Comparison of ENCODE assay signal across 8 cellular contexts in genomic region chr17:49414622-49415350, GRCh38. TPM values are rescaled to one million over a fixed set of nuclear protein-coding genes. Genes with fewer than 3 reads are reported as not detected.
DNase-seq lines count a peak whose midpoint lies in the region; ATAC-seq, FAIRE-seq and TF ChIP-seq lines count a peak whose summit lies in the region.

Gene PHB1, minus strand, starts transcription at chr17:49414882. Its CDS starts 1,618 bp downstream, at chr17:49413264.

- H2AFZ ChIP-seq in OCI-LY3 (ENCODE audit: low read depth, low read length) (peak within 1 kb of the TSS; percentile 96), endothelial cell of umbilical vein (ENCODE audit: low read depth, low read length) (peak within 1 kb of the TSS; percentile 95)

- POLR2A ChIA-PET in endothelial cell of umbilical vein (lab: Charles Lee): no interaction called here

- H3K27ac ChIP-seq in OCI-LY3 (ENCODE audit: low read length) (no peak within 1 kb of the TSS), endothelial cell of umbilical vein (ENCODE audit: insufficient read depth, low read depth, low read length) (no peak within 1 kb of the TSS)

- no TSS peak for BruUV-seq in endothelial cell of umbilical vein (replicated peaks; lab: Mats Ljungman, UMichigan)

- CTCF ChIA-PET in endothelial cell of umbilical vein (lab: Charles Lee): interaction anchor here (1.0 to 9.9 kb wide), 10 partner anchors 11 to 293 kb away, joined by 3 to 116 read pairs (median 4); partner anchors contain the start of gene SLC35B1

- DNase-seq in D341Med (ENCODE audit: low spot score) (peak; percentile 99), HuH-7 (ENCODE audit: low spot score) (peak; percentile 94), endothelial cell of umbilical vein (ENCODE audit: low read depth, low spot score) (peak; percentile 99), middle frontal gyrus (ENCODE audit: extremely low spot score, low spot score) (peak; percentile 98)
- peak; percentile 93 for DNase-seq in activated CD8-positive, alpha-beta memory T cell treated with anti-CD3 and anti-CD28 coated beads, Interleukin-2, amount 50 U/mL, for 48 hours
- DNase-seq in stimulated activated CD8-positive, alpha-beta memory T cell treated with anti-CD3 and anti-CD28 coated beads, Interleukin-2, amount 100 ng/mL, for 48 hours (ENCODE audit: low read depth in 2 of 2): peak; percentile 83 to 92

- intact Hi-C loops in endothelial cell of umbilical vein (cut with micrococcal nuclease): no loop called here

- FAIRE-seq in endothelial cell of umbilical vein (lab: Jason Lieb, UNC): peak; percentile 99

- H3K9me1 ChIP-seq in endothelial cell of umbilical vein (replicated peaks; ENCODE audit: control insufficient read depth, extremely low read depth, insufficient read depth, low read length): no peaks in the 10 kb centered on the region

- ATAC-seq in GM21515 (IDR thresholded peaks at IDR 0.05; ENCODE audit: unreplicated experiment): peak; percentile 97

- H3K4me3 ChIP-seq in OCI-LY3 (ENCODE audit: low read length): peak within 1 kb of the TSS; percentile 91
- peak within 1 kb of the TSS; percentile 69 to 78 (median 76) for H3K4me3 ChIP-seq in endothelial cell of umbilical vein (replicated peaks in 1 of 3; ENCODE audit: insufficient read depth in 1 of 3, low read depth in 1 of 3, low read length in 3 of 3)

- TF ChIP-seq CTCF in OCI-LY3 (IDR thresholded peaks at IDR 0.05; ENCODE audit: low read depth, low read length) (no peak), endothelial cell of umbilical vein (IDR thresholded peaks at IDR 0.05; ENCODE audit: extremely low read depth in 1 of 2, insufficient read depth in 1 of 2, low read depth in 1 of 2, low read length in 2 of 2) (no peak)

- TF ChIP-seq POLR2A in endothelial cell of umbilical vein (IDR thresholded peaks at IDR 0.05; ENCODE audit: low read depth, low read length): no peak

- H3K36me3 ChIP-seq in OCI-LY3 (replicated peaks; ENCODE audit: low read depth, low read length) (peaks cover 26% of the 10 kb centered on the region), endothelial cell of umbilical vein (ENCODE audit: control insufficient read depth in 2 of 2, extremely low read depth in 1 of 2, insufficient read depth in 2 of 2, low read length in 2 of 2) (peaks cover 3 to 20% of the 10 kb centered on the region in 2 experiments)

- H3K4me2 ChIP-seq in OCI-LY3 (ENCODE audit: low read length): peak within 1 kb of the TSS; percentile 99
- H3K4me2 ChIP-seq in endothelial cell of umbilical vein (ENCODE audit: insufficient read depth, low read length): peak within 1 kb of the TSS; percentile 85

- H3K9me3 ChIP-seq in OCI-LY3 (ENCODE audit: insufficient read depth, low read length) (no peaks in the 10 kb centered on the region), endothelial cell of umbilical vein (replicated peaks; ENCODE audit: control insufficient read depth, insufficient read depth, low read length) (no peaks in the 10 kb centered on the region)

- H4K20me1 ChIP-seq in OCI-LY3 (ENCODE audit: insufficient read depth, low read length) (no peaks in the 10 kb centered on the region), endothelial cell of umbilical vein (replicated peaks; ENCODE audit: control insufficient read depth, extremely low read depth, insufficient read depth, low read length) (no peaks in the 10 kb centered on the region)

- peak within 1 kb of the TSS; percentile 78 for H3K9ac ChIP-seq in OCI-LY3 (ENCODE audit: low read length)
- peak within 1 kb of the TSS; percentile 61 for H3K9ac ChIP-seq in endothelial cell of umbilical vein (replicated peaks; ENCODE audit: extremely low read depth, insufficient read depth, low read length)

- peaks cover 7% of the 10 kb centered on the region for H3K4me1 ChIP-seq in OCI-LY3 (ENCODE audit: low read length)
- H3K4me1 ChIP-seq in endothelial cell of umbilical vein (ENCODE audit: control insufficient read depth, extremely low read depth, insufficient read depth, low read length): peaks cover 6% of the 10 kb centered on the region

- dilution Hi-C loops in endothelial cell of umbilical vein (cut with MboI; ENCODE audit: extremely low pct_ligation_motif_present, low sequenced_read_pairs): no loop called here

- H3K79me2 ChIP-seq in OCI-LY3 (ENCODE audit: low read length): peaks cover 20% of the 10 kb centered on the region
- H3K79me2 ChIP-seq in endothelial cell of umbilical vein (ENCODE audit: control insufficient read depth, insufficient read depth, low read length): peaks cover 15% of the 10 kb centered on the region

- H3K27me3 ChIP-seq in OCI-LY3 (ENCODE audit: low read depth, low read length) (no peaks in the 10 kb centered on the region), endothelial cell of umbilical vein (ENCODE audit: control insufficient read depth in 2 of 2, insufficient read depth in 2 of 2, low read length in 2 of 2) (no peaks in the 10 kb centered on the region)

TF ChIP-seq in endothelial cell of umbilical vein, 7 proteins besides CTCF, POLR2A, EP300 and RAD21:
- peak; percentile 57 for TF ChIP-seq MAX (IDR thresholded peaks at IDR 0.05; ENCODE audit: insufficient read depth, insufficient read length)
- no peak for TF ChIP-seq FOS (IDR thresholded peaks at IDR 0.05; ENCODE audit: borderline replicate concordance, insufficient read depth, low read length)
- peak; percentile 1 for TF ChIP-seq MYC (IDR thresholded peaks at IDR 0.05; ENCODE audit: low read depth, low read length)

RNA-seq across cellular contexts. Expression of gene PHB1, which starts in this region (rescaled TPM):
- total RNA-seq in endothelial cell of umbilical vein: 222 and 231 TPM in 2 replicates
- polyA plus RNA-seq in endothelial cell of umbilical vein: 287 and 391 TPM in 2 replicates
- polyA plus RNA-seq in endothelial cell of umbilical vein (2011; cell fraction: cytosol; rRNA removed): 259 and 343 TPM in 2 replicates
- polyA plus RNA-seq in endothelial cell of umbilical vein (2011; cell fraction: nucleus; rRNA removed): 132 and 136 TPM in 2 replicates
- polyA plus RNA-seq in endothelial cell of umbilical vein (2012): 347 and 407 TPM in 2 replicates
- 379 and 429 TPM in 2 replicates for polyA minus RNA-seq in endothelial cell of umbilical vein
- 152 TPM for polyA minus RNA-seq in endothelial cell of umbilical vein (2011; cell fraction: cytosol; rRNA and poly(A)+ RNA removed)
- 32.5 and 48.3 TPM in 2 replicates for polyA minus RNA-seq in endothelial cell of umbilical vein (2011; cell fraction: nucleus; rRNA and poly(A)+ RNA removed)
